Comparison of ENCODE assay signal across 1 cellular context in the genomic region with DNA sequence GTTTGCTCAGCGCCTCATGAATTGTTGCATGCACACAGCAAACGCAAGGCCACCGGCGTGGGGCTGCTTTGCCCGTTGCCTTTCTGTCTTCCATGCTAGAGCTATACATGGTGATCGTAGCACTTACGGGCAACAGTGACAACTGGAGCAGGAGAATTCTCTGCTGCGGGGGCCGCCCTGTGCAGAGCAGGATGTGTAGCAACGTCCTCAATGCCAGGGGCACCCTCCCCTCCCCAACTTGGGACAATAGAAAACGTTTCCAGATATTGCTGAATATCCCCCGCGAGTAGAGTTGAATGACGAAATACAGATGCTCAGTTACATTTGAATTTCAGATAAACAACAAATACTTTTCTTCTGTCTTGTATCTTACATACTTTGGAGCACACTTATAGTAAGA.
TF ChIP-seq lines count a peak whose summit lies in the region.

No MANE protein-coding gene starts in this region.

TF ChIP-seq in H1, 55 proteins besides CTCF, POLR2A, EP300 and RAD21:
- no peak for TF ChIP-seq CBX8 (IDR thresholded peaks at IDR 0.05; ENCODE audit: borderline replicate concordance, low read depth, low read length)
- TF ChIP-seq TAF1 (IDR thresholded peaks at IDR 0.05; ENCODE audit: low read depth, low read length): no peak
- TF ChIP-seq RXRA (IDR thresholded peaks at IDR 0.05; ENCODE audit: insufficient read depth, low read depth, low read length): no peak
- no peak for TF ChIP-seq KDM4A (IDR thresholded peaks at IDR 0.05; ENCODE audit: low read depth, low read length, severe bottlenecking)
- TF ChIP-seq SP1 (IDR thresholded peaks at IDR 0.05; ENCODE audit: low read depth, low read length): no peak
- TF ChIP-seq HDAC6 (IDR thresholded peaks at IDR 0.05; ENCODE audit: low read depth, low read length): no peak
- no peak for TF ChIP-seq BACH1 (IDR thresholded peaks at IDR 0.05; ENCODE audit: low read length)
- TF ChIP-seq RNF2 (IDR thresholded peaks at IDR 0.05; ENCODE audit: borderline replicate concordance, low read depth, low read length, missing control alignments, poor library complexity, severe bottlenecking): no peak
- TF ChIP-seq CEBPB (IDR thresholded peaks at IDR 0.05; ENCODE audit: low read depth, low read length): no peak
- no peak for TF ChIP-seq BCL11A (IDR thresholded peaks at IDR 0.05; ENCODE audit: low read depth in 2 of 2, low read length in 2 of 2)
- no peak for TF ChIP-seq EZH2 (IDR thresholded peaks at IDR 0.05; ENCODE audit: low read depth, low read length, severe bottlenecking)
- no peak for TF ChIP-seq TBP (IDR thresholded peaks at IDR 0.05; ENCODE audit: low read depth, low read length)
TF ChIP-seq in H1: peak in this region for 0.
